1 cellular context compared by ENCODE assay signal in the genomic region with DNA sequence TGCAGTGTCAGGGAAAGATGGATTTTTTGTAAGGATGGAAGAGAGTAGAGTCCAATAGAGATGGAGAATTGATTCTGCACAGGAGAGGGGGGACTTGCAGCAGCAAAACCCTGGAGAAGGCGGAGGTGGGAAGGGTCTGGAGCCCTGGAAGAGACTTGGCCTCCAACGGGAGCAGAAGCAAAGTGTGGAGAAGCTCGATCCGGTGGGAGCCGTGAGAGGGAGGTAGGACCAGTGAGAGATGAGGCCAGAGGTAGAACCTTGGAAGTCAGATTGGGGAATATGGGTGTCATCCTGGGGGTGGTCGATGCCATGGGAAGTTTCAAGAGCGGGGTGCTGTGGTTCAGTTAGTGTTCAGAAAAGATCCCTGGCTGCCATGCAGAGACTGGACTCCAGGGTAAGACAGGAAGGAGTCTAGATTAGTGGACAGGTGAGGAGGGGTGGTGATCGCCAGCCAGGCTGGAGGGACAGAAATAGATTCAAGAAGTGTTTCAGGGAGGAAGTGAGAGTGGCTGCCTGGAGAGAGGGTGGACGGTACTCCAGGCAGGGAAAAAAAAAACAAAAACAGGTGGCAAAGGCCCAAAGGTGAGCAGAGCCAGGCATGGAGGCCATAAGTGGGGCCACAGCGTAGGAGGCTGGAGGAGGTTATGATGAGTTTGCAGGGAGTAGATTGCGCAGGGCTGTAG.
TF ChIP-seq lines count a peak whose summit lies in the region.

No MANE protein-coding gene starts in this region.

TF ChIP-seq in H1, 55 proteins besides CTCF, POLR2A, EP300 and RAD21 (continued from another document):
- no peak for TF ChIP-seq CHD1 (IDR thresholded peaks at IDR 0.05; ENCODE audit: low read depth, low read length)
- TF ChIP-seq, protein P1, sequence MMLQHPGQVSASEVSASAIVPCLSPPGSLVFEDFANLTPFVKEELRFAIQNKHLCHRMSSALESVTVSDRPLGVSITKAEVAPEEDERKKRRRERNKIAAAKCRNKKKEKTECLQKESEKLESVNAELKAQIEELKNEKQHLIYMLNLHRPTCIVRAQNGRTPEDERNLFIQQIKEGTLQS (IDR thresholded peaks at IDR 0.05; ENCODE audit: insufficient read depth, low read depth, low read length): no peak
- TF ChIP-seq JUND (IDR thresholded peaks at IDR 0.05; ENCODE audit: low read length): no peak
- no peak for TF ChIP-seq BACH1 (IDR thresholded peaks at IDR 0.05; ENCODE audit: low read length)
- TF ChIP-seq TAF1 (IDR thresholded peaks at IDR 0.05; ENCODE audit: low read depth, low read length): no peak
- TF ChIP-seq ASH2L (IDR thresholded peaks at IDR 0.05; ENCODE audit: low read length): no peak
- no peak for TF ChIP-seq SP1 (IDR thresholded peaks at IDR 0.05; ENCODE audit: low read depth, low read length)
TF ChIP-seq in H1: peak in this region for 0.
